ENCODE assay signal across 8 cellular contexts in genomic region chr1:11320153-11320936, GRCh38. TPM values are rescaled to one million over a fixed set of nuclear protein-coding genes. Genes with fewer than 3 reads are reported as not detected.
DNase-seq lines count a peak whose midpoint lies in the region; ATAC-seq lines count a peak whose summit lies in the region.

No MANE protein-coding gene starts in this region.

- no peak for ATAC-seq in esophagus mucosa

- peaks cover 2% of the 10 kb centered on the region for H3K27me3 Mint-ChIP-seq in activated T-helper 1 cell treated with anti-CD3 and anti-CD28 coated beads, Interleukin-12 subunit alpha, Interleukin-12 subunit beta, Interleukin-2, Interleukin-4 antibody, amounts not matched to agents 30 ng/mL and 10 ng/mL and 1 ng/mL, durations not matched to agents 14 hours and 24 hours and 36 hours (ENCODE audit: insufficient read depth)
- peaks cover 0 to 7% (median 4%) of the 10 kb centered on the region in 3 donors for H3K27me3 Mint-ChIP-seq in immature natural killer cell (ENCODE audit: low read depth in 3 of 3)

- no peaks in the 10 kb centered on the region for H3K9me3 Mint-ChIP-seq in activated T-helper 1 cell treated with anti-CD3 and anti-CD28 coated beads, Interleukin-12 subunit alpha, Interleukin-12 subunit beta, Interleukin-2, Interleukin-4 antibody, amounts not matched to agents 30 ng/mL and 10 ng/mL and 1 ng/mL, durations not matched to agents 14 hours and 24 hours and 36 hours
- H3K9me3 Mint-ChIP-seq in immature natural killer cell = peaks cover 0 to 5% (median 0%) of the 10 kb centered on the region in 6 donors

- intact Hi-C loops in activated T-helper 1 cell treated with anti-CD3 and anti-CD28 coated beads, Interleukin-12 subunit alpha, Interleukin-12 subunit beta, Interleukin-2, Interleukin-4 antibody, amounts not matched to agents 30 ng/mL and 10 ng/mL and 1 ng/mL, durations not matched to agents 14 hours and 24 hours and 36 hours (cut with micrococcal nuclease) = loop anchor here (1.0 kb wide), 1 partner anchor 322 kb away; no protein-coding TSS in a partner anchor
- intact Hi-C loops in posterior vena cava (cut with DNase I) = no loop called here

- DNase-seq in ELR (ENCODE audit: low read depth) = peak; percentile 27
- DNase-seq in NCI-H146 (lab: John Stamatoyannopoulos, UW) = peak; percentile 36
- peak; percentile 7 for DNase-seq in activated T-helper 1 cell treated with anti-CD3 and anti-CD28 coated beads, Interleukin-12 subunit alpha, Interleukin-12 subunit beta, Interleukin-2, Interleukin-4 antibody, amounts not matched to agents 30 ng/mL and 10 ng/mL and 1 ng/mL, durations not matched to agents 14 hours and 24 hours and 36 hours (ENCODE audit: low spot score)
- peak; percentile 43 to 52 (median 45) for DNase-seq in immature natural killer cell
- DNase-seq in stimulated activated naive CD4-positive, alpha-beta T cell (lab: John Stamatoyannopoulos, UW) = peak in 4 of 6 experiments; percentile 5 to 20 (median 8)
- DNase-seq in NCI-H1417 treated with DMSO at 0.1 percent for 48 hours (lab: John Stamatoyannopoulos, UW) = no peak
- DNase-seq in posterior vena cava (ENCODE audit: low spot score) = no peak

- no peak overlapping the region for H3K27ac Mint-ChIP-seq in activated T-helper 1 cell treated with anti-CD3 and anti-CD28 coated beads, Interleukin-12 subunit alpha, Interleukin-12 subunit beta, Interleukin-2, Interleukin-4 antibody, amounts not matched to agents 30 ng/mL and 10 ng/mL and 1 ng/mL, durations not matched to agents 14 hours and 24 hours and 36 hours
- H3K27ac Mint-ChIP-seq in immature natural killer cell = peak overlapping the region in 4 of 6 donors; percentile 28 to 66 (median 45)

- H3K36me3 Mint-ChIP-seq in activated T-helper 1 cell treated with anti-CD3 and anti-CD28 coated beads, Interleukin-12 subunit alpha, Interleukin-12 subunit beta, Interleukin-2, Interleukin-4 antibody, amounts not matched to agents 30 ng/mL and 10 ng/mL and 1 ng/mL, durations not matched to agents 14 hours and 24 hours and 36 hours (ENCODE audit: low read depth) = no peaks in the 10 kb centered on the region
- H3K36me3 Mint-ChIP-seq in immature natural killer cell = no peaks in the 10 kb centered on the region

- H3K4me1 Mint-ChIP-seq in activated T-helper 1 cell treated with anti-CD3 and anti-CD28 coated beads, Interleukin-12 subunit alpha, Interleukin-12 subunit beta, Interleukin-2, Interleukin-4 antibody, amounts not matched to agents 30 ng/mL and 10 ng/mL and 1 ng/mL, durations not matched to agents 14 hours and 24 hours and 36 hours (ENCODE audit: low read depth) = peaks cover 8% of the 10 kb centered on the region
- peaks cover 19 to 25% of the 10 kb centered on the region in 2 donors for H3K4me1 Mint-ChIP-seq in immature natural killer cell

- H3K4me3 Mint-ChIP-seq in activated T-helper 1 cell treated with anti-CD3 and anti-CD28 coated beads, Interleukin-12 subunit alpha, Interleukin-12 subunit beta, Interleukin-2, Interleukin-4 antibody, amounts not matched to agents 30 ng/mL and 10 ng/mL and 1 ng/mL, durations not matched to agents 14 hours and 24 hours and 36 hours = no peak overlapping the region
- peak overlapping the region in 4 of 5 donors; percentile 24 to 61 (median 36) for H3K4me3 Mint-ChIP-seq in immature natural killer cell

RNA-seq across cellular contexts. Expression of gene UBIAD1, which starts 47.3 kb away (rescaled TPM):
- 30.5 and 33.1 TPM in 2 replicates for total RNA-seq in activated T-helper 1 cell treated with anti-CD3 and anti-CD28 coated beads, Interleukin-12 subunit alpha, Interleukin-12 subunit beta, Interleukin-2, Interleukin-4 antibody, amounts not matched to agents 30 ng/mL and 10 ng/mL and 1 ng/mL, durations not matched to agents 14 hours and 24 hours and 36 hours
- 10 to 100 TPM; 17.9 to 29.6 (median 28.5) TPM for polyA plus RNA-seq in immature natural killer cell
- total RNA-seq in esophagus mucosa = 7.6 TPM
- total RNA-seq in posterior vena cava = 10 to 100 TPM in 1 of 2 donors, 1 to 10 TPM in 1; 8.0 to 12.0 TPM

RNA-seq across cellular contexts. Expression of gene MTOR, which starts 58.0 kb away (rescaled TPM):
- 48.7 and 49.4 TPM in 2 replicates for total RNA-seq in activated T-helper 1 cell treated with anti-CD3 and anti-CD28 coated beads, Interleukin-12 subunit alpha, Interleukin-12 subunit beta, Interleukin-2, Interleukin-4 antibody, amounts not matched to agents 30 ng/mL and 10 ng/mL and 1 ng/mL, durations not matched to agents 14 hours and 24 hours and 36 hours
- 10 to 100 TPM in 1 of 3 donors, 1 to 10 TPM in 2; 1.7 to 10.1 (median 3.8) TPM for polyA plus RNA-seq in immature natural killer cell
- total RNA-seq in esophagus mucosa = 24.0 TPM
- total RNA-seq in posterior vena cava = 10 to 100 TPM; 26.3 to 26.7 TPM

Comparison
In these comparisons a context has a peak if more than half of its experiments do, and no peak if none do; other contexts are left out.
1. DNase-seq: peak in ELR (single experiment), NCI-H146 (single experiment), activated T-helper 1 cell treated with anti-CD3 and anti-CD28 coated beads, Interleukin-12 subunit alpha, Interleukin-12 subunit beta, Interleukin-2, Interleukin-4 antibody, amounts not matched to agents 30 ng/mL and 10 ng/mL and 1 ng/mL, durations not matched to agents 14 hours and 24 hours and 36 hours (single experiment), immature natural killer cell (3 of 3) and stimulated activated naive CD4-positive, alpha-beta T cell (4 of 6); none in NCI-H1417 treated with DMSO at 0.1 percent for 48 hours (single experiment) and posterior vena cava (single experiment).